In the genomic region with DNA sequence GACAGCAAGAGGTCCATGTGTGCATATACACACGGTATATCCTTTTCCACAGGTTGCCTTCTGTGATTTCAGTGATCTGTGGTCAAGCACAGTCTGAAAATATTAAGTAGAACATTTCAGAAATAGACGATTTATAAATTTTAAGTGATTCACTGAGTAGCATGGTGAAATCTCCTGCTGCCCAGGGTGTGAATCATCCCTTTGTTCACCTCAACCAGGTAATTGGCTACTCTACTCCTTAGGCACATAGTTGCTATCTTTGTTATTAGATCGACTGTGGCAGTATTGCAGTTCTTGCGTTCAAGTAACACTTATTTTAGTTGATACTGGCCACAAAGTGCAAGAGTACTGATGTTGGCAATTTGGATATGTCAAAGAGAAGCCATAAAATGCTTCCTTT, we compare ENCODE assay signal across 33 cellular contexts.
"Had no signal": no experiment of that assay in that cellular context is flagged by ENCODE, and none has a peak within 500 bp of the region (broad histone marks: within the 10 kb centered on the region; RNA-seq: fewer than 3 reads in every experiment).

No MANE protein-coding gene starts in this region.

- DNase-seq: activated B cell treated with CpG ODN at 0.5 μM for 24 hours; activated CD4-positive, alpha-beta memory T cell treated with anti-CD3 and anti-CD28 coated beads for 36 hours; activated CD4-positive, alpha-beta T cell treated with anti-CD3 and anti-CD28 coated beads for 4 hours; activated CD4-positive, alpha-beta T cell treated with anti-CD3 and anti-CD28 coated beads, Interleukin-2, amount 10 ng/mL, durations not matched to agents 24 days and 14 days; activated CD4-positive, alpha-beta T cell treated with anti-CD3 and anti-CD28 coated beads, Interleukin-2, amount 50 U/mL, for 1 hour; activated CD4-positive, alpha-beta T cell treated with anti-CD3 and anti-CD28 coated beads, Interleukin-2, amount 50 U/mL, for 4 hours; activated CD4-positive, CD25-positive, alpha-beta regulatory T cell treated with anti-CD3 and anti-CD28 coated beads, Interleukin-2, amount 50 U/mL, for 72 hours; activated CD8-positive, alpha-beta memory T cell treated with anti-CD3 and anti-CD28 coated beads, Interleukin-2, amount 50 U/mL, for 4 hours; activated CD8-positive, alpha-beta T cell treated with anti-CD3 and anti-CD28 coated beads for 36 hours; activated effector memory CD4-positive, alpha-beta T cell treated with anti-CD3 and anti-CD28 coated beads, Interleukin-2, amount 50 U/mL, for 16 hours; activated gamma-delta T cell treated with Interleukin-2 at 50 U/mL for 16 hours; activated naive CD4-positive, alpha-beta T cell; activated naive CD4-positive, alpha-beta T cell treated with anti-CD3 and anti-CD28 coated beads for 36 hours; activated naive CD4-positive, alpha-beta T cell treated with anti-CD3 and anti-CD28 coated beads, Interleukin-2, amount 50 U/mL, for 16 hours; activated naive CD8-positive, alpha-beta T cell treated with anti-CD3 and anti-CD28 coated beads for 36 hours; activated T-cell treated with anti-CD3 and anti-CD28 coated beads for 4 hours; activated T-cell treated with anti-CD3 and anti-CD28 coated beads, Interleukin-2, amount 50 U/mL, for 1 hour; activated T-cell treated with anti-CD3 and anti-CD28 coated beads, Interleukin-2, amount 50 U/mL, for 4 hours; activated T-cell treated with anti-CD3 and anti-CD28 coated beads, Interleukin-2, amount 50 U/mL, for 72 hours; adrenal gland; amniotic stem cell; aorta; body of pancreas; brain microvascular endothelial cell; central memory CD4-positive, alpha-beta T cell; T-helper 1 cell; T-helper 2 cell; T-helper 9 cell had no signal

- H3K36me3 ChIP-seq: adrenal gland, brain microvascular endothelial cell had no signal

- H3K27me3 ChIP-seq: adrenal gland, body of pancreas, brain microvascular endothelial cell had no signal

- H3K4me1 ChIP-seq: adrenal gland, body of pancreas had no signal

- H3K9me3 ChIP-seq: adrenal gland, body of pancreas had no signal

- FAIRE-seq: astrocyte, TTC549 had no signal

- H3K27ac ChIP-seq: adrenal gland, body of pancreas, brain microvascular endothelial cell, VCaP had no signal

- H3K4me3 ChIP-seq: adrenal gland, body of pancreas had no signal

- ATAC-seq: activated CD8-positive, alpha-beta T cell treated with anti-CD3 and anti-CD28 coated beads for 36 hours; activated naive CD4-positive, alpha-beta T cell treated with anti-CD3 and anti-CD28 coated beads, Interleukin-2, amount 50 U/mL, for 72 hours; activated T-cell treated with anti-CD3 and anti-CD28 coated beads, Interleukin-2, amount 50 U/mL, for 4 hours; activated T-cell treated with anti-CD3 and anti-CD28 coated beads, Interleukin-2, amount 50 U/mL, for 72 hours; activated T-helper 17 cell treated with anti-CD3 and anti-CD28 coated beads, Interleukin-2, amount 50 U/mL, for 72 hours; body of pancreas had no signal
